9 cellular contexts compared by ENCODE assay signal in genomic region chr1:246632584-246633168, GRCh38.
DNase-seq lines count a peak whose midpoint lies in the region.
"Had no signal": no experiment of that assay in that cellular context is flagged by ENCODE, and none has a peak within 500 bp of the region (broad histone marks: within the 10 kb centered on the region; RNA-seq: fewer than 3 reads in every experiment).

No MANE protein-coding gene starts in this region.

- peaks cover 55% of the 10 kb centered on the region for H3F3A ChIP-seq in GM23248 (ENCODE audit: insufficient read depth)

- WGBS in GM23248 (ENCODE audit: low coverage in 1 of 2, low lambda C conversion rate in 2 of 2, missing lambda C conversion rate in 2 of 2), 2 experiments, result 1 to 7% methylated on average over 3 of the region's 3 CpGs

- H3K4me3 ChIP-seq in GM23248 (peak overlapping the region; percentile 48), adipocyte (ENCODE audit: low read length) (peak overlapping the region; percentile 65), stomach smooth muscle (ENCODE audit: low read length in 2 of 2) (no peak overlapping the region)

- H3K27ac ChIP-seq in GM23248 (peak overlapping the region; percentile 82), stomach smooth muscle (ENCODE audit: low read length) (peak overlapping the region; percentile 43)

- peaks cover 31% of the 10 kb centered on the region; the same call in 1 of the 2 replicates for H3K36me3 ChIP-seq in GM23248 (ENCODE audit: low read depth)
- peaks cover 19% of the 10 kb centered on the region for H3K36me3 ChIP-seq in adipocyte (ENCODE audit: control insufficient read depth, insufficient read depth, low read length, severe bottlenecking)
- H3K36me3 ChIP-seq in stomach smooth muscle (ENCODE audit: control insufficient read depth in 2 of 2, insufficient read depth in 2 of 2, low read length in 2 of 2), result peaks cover 3 to 8% of the 10 kb centered on the region in 2 donors

- DNase-seq in GM23248, result peak; percentile 86
- DNase-seq in adipocyte (ENCODE audit: low read depth), result peak; percentile 86
- DNase-seq in iris pigment epithelial cell (ENCODE audit: low read depth), result peak; percentile 85
- DNase-seq in stimulated activated CD4-positive, alpha-beta T cell treated with anti-CD3 and anti-CD28 coated beads, Interleukin-1b, Interleukin-23, amount 100 ng/mL, for 48 hours, result no peak
- DNase-seq in activated CD4-positive, alpha-beta T cell treated with anti-CD3 and anti-CD28 coated beads, Interleukin-2, amount 50 U/mL, for 4 hours, result no peak
- DNase-seq in DMS153 (lab: John Stamatoyannopoulos, UW), result no peak
- no peak for DNase-seq in NCI-H2107 treated with DMSO at 0.1 percent for 48 hours (lab: John Stamatoyannopoulos, UW; ENCODE audit: unreplicated experiment)
- DNase-seq: activated naive CD4-positive, alpha-beta T cell treated with anti-CD3 and anti-CD28 coated beads, Interleukin-2, amount 10 ng/mL, durations not matched to agents 7 days and 5 days had no signal

- H3K9me3 ChIP-seq in GM23248 (ENCODE audit: low read depth) (no peaks in the 10 kb centered on the region), adipocyte (ENCODE audit: control insufficient read depth, low read length) (no peaks in the 10 kb centered on the region), stomach smooth muscle (ENCODE audit: control insufficient read depth in 2 of 2, low read length in 2 of 2) (no peaks in the 10 kb centered on the region)

- H3K79me2 ChIP-seq in GM23248 (ENCODE audit: insufficient read depth), result peaks cover 54% of the 10 kb centered on the region

- H4K20me1 ChIP-seq in GM23248 (ENCODE audit: insufficient read depth), result no peaks in the 10 kb centered on the region

- peak overlapping the region; percentile 70 for H3K4me2 ChIP-seq in GM23248 (ENCODE audit: unreplicated experiment)

- H3K9me2 ChIP-seq in GM23248 (ENCODE audit: insufficient read depth), result no peaks in the 10 kb centered on the region

- H3K27me3 ChIP-seq in GM23248 (replicated peaks; ENCODE audit: insufficient read depth) (no peaks in the 10 kb centered on the region), adipocyte (replicated peaks; ENCODE audit: control insufficient read depth, insufficient read depth, low read length) (no peaks in the 10 kb centered on the region), stomach smooth muscle (ENCODE audit: control insufficient read depth in 1 of 2, insufficient read depth in 2 of 2, low read length in 2 of 2) (no peaks in the 10 kb centered on the region)

- H3K4me1 ChIP-seq in GM23248 (ENCODE audit: insufficient read depth), result peaks cover 45% of the 10 kb centered on the region
- H3K4me1 ChIP-seq in adipocyte (ENCODE audit: control insufficient read depth, insufficient read depth, low read length), result peaks cover 47% of the 10 kb centered on the region
- H3K4me1 ChIP-seq in stomach smooth muscle (ENCODE audit: control insufficient read depth, insufficient read depth, low read length), result peaks cover 7% of the 10 kb centered on the region

- H3K9ac ChIP-seq in GM23248, result peak overlapping the region; percentile 64
- peak overlapping the region; percentile 47 for H3K9ac ChIP-seq in adipocyte (ENCODE audit: low read length)
- H3K9ac ChIP-seq in stomach smooth muscle (ENCODE audit: low read length in 2 of 2), result no peak overlapping the region

- 0 out of 2 replicates have a peak overlapping the region, but pooled peaks have one; percentile 10 for H2AFZ ChIP-seq in GM23248

- in situ Hi-C loops in GM23248 (cut with MboI), result no loop called here

Comparison
In these comparisons a context has a peak if more than half of its experiments do, and no peak if none do; other contexts are left out.
1. DNase-seq: peak in GM23248 (single experiment), adipocyte (single experiment) and iris pigment epithelial cell (single experiment); none in stimulated activated CD4-positive, alpha-beta T cell treated with anti-CD3 and anti-CD28 coated beads, Interleukin-1b, Interleukin-23, amount 100 ng/mL, for 48 hours (single experiment), activated CD4-positive, alpha-beta T cell treated with anti-CD3 and anti-CD28 coated beads, Interleukin-2, amount 50 U/mL, for 4 hours (0 of 2), DMS153 (single experiment) and NCI-H2107 treated with DMSO at 0.1 percent for 48 hours (single experiment).
2. H3K4me3 ChIP-seq: peak in GM23248 (single experiment) and adipocyte (single experiment); none in stomach smooth muscle (0 of 2).
3. H3K9ac ChIP-seq: peak in GM23248 (single experiment) and adipocyte (single experiment); none in stomach smooth muscle (0 of 2).